Comparison of ENCODE assay signal across 10 cellular contexts in genomic region chr2:233320470-233320869, GRCh38. TPM values are rescaled to one million over a fixed set of nuclear protein-coding genes. Genes with fewer than 3 reads are reported as not detected.
"Had no signal": no experiment of that assay in that cellular context is flagged by ENCODE, and none has a peak within 500 bp of the region (broad histone marks: within the 10 kb centered on the region; RNA-seq: fewer than 3 reads in every experiment).

No MANE protein-coding gene starts in this region.

- H3K27ac ChIP-seq: HL-60 had no signal

- DNase-seq: H9, HCEC 1CT, IMR-90, KG1 had no signal

- ATAC-seq: GM23338, K562 had no signal

- FAIRE-seq: H1, H54, K562 had no signal

- H3K4me2 ChIP-seq: GM23338 had no signal

- H3K4me3 ChIP-seq: GM23338, K562 had no signal

RNA-seq across cellular contexts. Expression of gene SAG, which starts 12.9 kb away (rescaled TPM):
- total RNA-seq: GM23338, H1, H9, HT1080, IMR-90 had no signal
- polyA plus RNA-seq: GM23338, H1, IMR-90 had no signal
